8 cellular contexts compared by ENCODE assay signal in the genomic region with DNA sequence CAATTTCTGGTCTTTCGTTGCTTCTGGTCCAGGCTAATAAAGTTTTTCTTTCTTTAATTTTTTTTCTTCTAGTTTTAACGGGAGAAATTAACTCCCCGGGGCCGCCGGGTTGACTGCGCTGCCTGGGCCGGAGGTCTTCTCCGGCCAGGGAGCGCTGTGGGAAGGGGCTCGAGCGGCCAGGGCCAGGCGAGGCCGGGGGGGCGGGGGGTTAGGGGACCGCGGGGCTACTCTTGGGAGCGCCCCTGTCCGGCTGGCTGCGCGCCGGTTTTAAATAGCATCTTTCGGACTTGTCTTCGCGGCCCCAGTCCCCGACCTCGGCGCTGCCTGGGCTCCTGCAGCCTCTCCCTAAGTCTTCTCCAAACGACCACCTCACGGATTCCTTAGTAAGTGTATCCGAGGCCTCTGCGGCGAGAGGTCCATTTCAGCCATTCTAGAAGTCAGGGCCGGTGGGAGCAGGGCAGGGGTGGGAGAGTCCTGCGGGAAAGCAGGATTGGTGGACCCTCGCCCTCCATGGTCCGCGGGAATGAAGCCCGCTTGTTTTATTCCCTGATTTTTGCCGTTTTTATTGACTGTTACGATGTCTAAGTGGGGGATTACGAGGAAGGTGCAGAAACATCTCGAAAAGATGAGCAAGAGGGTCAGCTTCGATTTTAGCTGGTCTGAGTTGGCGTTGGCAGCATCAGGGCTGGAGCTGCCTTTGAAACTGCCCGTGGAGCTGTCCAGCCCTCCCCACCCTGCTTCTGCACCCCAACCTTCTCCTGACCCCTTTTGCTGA. TPM values are rescaled to one million over a fixed set of nuclear protein-coding genes. Genes with fewer than 3 reads are reported as not detected.
A peak's percentile ranks its signal among the peaks of the same experiment; 100 is the strongest.
DNase-seq lines count a peak whose midpoint lies in the region; ATAC-seq and TF ChIP-seq lines count a peak whose summit lies in the region.

No MANE protein-coding gene starts in this region.

- H3K4me1 Mint-ChIP-seq in GM23338 = peaks cover 33% of the 10 kb centered on the region
- peaks cover 16 to 31% of the 10 kb centered on the region in 2 donors for H3K4me1 Mint-ChIP-seq in effector memory CD8-positive, alpha-beta T cell (ENCODE audit: low read depth in 2 of 2)

- DNase-seq in NCI-H1436 (lab: John Stamatoyannopoulos, UW) (peak; percentile 21), NCI-H1436 treated with DMSO at 0.1 percent for 48 hours (lab: John Stamatoyannopoulos, UW) (no peak), GM23338 (ENCODE audit: low spot score) (peak; percentile 65), WERI-Rb-1 (peak; percentile 27), medulla oblongata (ENCODE audit: extremely low spot score) (peak; percentile 36)
- peak in 1 of 3 experiments; percentile 3 for DNase-seq in effector memory CD8-positive, alpha-beta T cell
- DNase-seq in stimulated activated naive CD8-positive, alpha-beta T cell treated with anti-CD3 and anti-CD28 coated beads, Interleukin-15, Interleukin-2, amounts not matched to agents 100 U/mL and 50 U/mL, for 24 hours = peak; percentile 32

- peaks cover 7% of the 10 kb centered on the region for H3K27me3 Mint-ChIP-seq in GM23338 (ENCODE audit: insufficient read depth, low read depth, poor library complexity)
- peaks cover 13 to 14% of the 10 kb centered on the region in 2 donors for H3K27me3 Mint-ChIP-seq in effector memory CD8-positive, alpha-beta T cell

- ATAC-seq in GM23338 = peak; percentile 54
- ATAC-seq in effector memory CD8-positive, alpha-beta T cell (replicated peaks) = peak; percentile 14
- peak; percentile 11 for ATAC-seq in stimulated activated naive CD8-positive, alpha-beta T cell treated with anti-CD3 and anti-CD28 coated beads, Interleukin-15, Interleukin-2, amounts not matched to agents 100 U/mL and 50 U/mL, for 24 hours

- peak overlapping the region; percentile 87 for H3K4me3 ChIP-seq in GM23338
- peak overlapping the region; percentile 98 for H3K4me3 ChIP-seq in WERI-Rb-1 (ENCODE audit: low read depth, low read length)

- H2AFZ ChIP-seq in GM23338 = peak overlapping the region; percentile 70; the same call in 1 of the 2 replicates

- peaks cover 25% of the 10 kb centered on the region for H3K4me1 ChIP-seq in GM23338 (ENCODE audit: insufficient read depth)

- H3K79me2 ChIP-seq in GM23338 (replicated peaks; ENCODE audit: insufficient read depth) = peaks cover 47% of the 10 kb centered on the region

- H3K4me2 ChIP-seq in GM23338 = peak overlapping the region; percentile 88

- H3K4me3 Mint-ChIP-seq in GM23338 = peak overlapping the region; percentile 94
- peak overlapping the region; percentile 86 to 88 for H3K4me3 Mint-ChIP-seq in effector memory CD8-positive, alpha-beta T cell

- H3K27ac ChIP-seq in GM23338 (ENCODE audit: low read depth) = peak overlapping the region; percentile 98
- H3K27ac ChIP-seq in WERI-Rb-1 = peak overlapping the region; percentile 88

- H3F3A ChIP-seq in GM23338 (replicated peaks; ENCODE audit: low read depth) = no peaks in the 10 kb centered on the region

- TF ChIP-seq EP300 in Ishikawa (IDR thresholded peaks at IDR 0.05; ENCODE audit: borderline replicate concordance) = no peak

- H4K20me1 ChIP-seq in GM23338 (replicated peaks; ENCODE audit: insufficient read depth) = no peaks in the 10 kb centered on the region

- no peak for TF ChIP-seq RAD21 in Ishikawa (IDR thresholded peaks at IDR 0.05; ENCODE audit: low read depth)

- no peaks in the 10 kb centered on the region for H3K9me3 Mint-ChIP-seq in GM23338
- H3K9me3 Mint-ChIP-seq in effector memory CD8-positive, alpha-beta T cell = no peaks in the 10 kb centered on the region

- no peaks in the 10 kb centered on the region for H3K9me2 ChIP-seq in GM23338 (ENCODE audit: insufficient read depth)

- H3K27me3 ChIP-seq in GM23338 (ENCODE audit: insufficient read depth) = no peaks in the 10 kb centered on the region
- no peaks in the 10 kb centered on the region for H3K27me3 ChIP-seq in WERI-Rb-1 (ENCODE audit: insufficient read depth, low read depth, severe bottlenecking)

- H3K27ac Mint-ChIP-seq in GM23338 = peak overlapping the region; percentile 99
- H3K27ac Mint-ChIP-seq in effector memory CD8-positive, alpha-beta T cell = peak overlapping the region; percentile 88 to 90

- TF ChIP-seq CTCF in GM23338 (conservative IDR thresholded peaks at IDR 0.05; ENCODE audit: low read depth in 2 of 2) (no peak), WERI-Rb-1 (IDR thresholded peaks at IDR 0.05; ENCODE audit: low read depth, low read length) (no peak)

- H3K36me3 ChIP-seq in GM23338 (ENCODE audit: insufficient read depth) (no peaks in the 10 kb centered on the region), WERI-Rb-1 (peaks cover 26% of the 10 kb centered on the region)

- H3K36me3 Mint-ChIP-seq in GM23338 (ENCODE audit: low read depth) = peaks cover 14% of the 10 kb centered on the region; the same call in 2 of the 3 replicates
- peaks cover 11% of the 10 kb centered on the region for H3K36me3 Mint-ChIP-seq in effector memory CD8-positive, alpha-beta T cell (ENCODE audit: insufficient read depth)

- no peaks in the 10 kb centered on the region for H3K9me3 ChIP-seq in WERI-Rb-1 (ENCODE audit: severe bottlenecking)

TF ChIP-seq in GM23338, 12 proteins besides CTCF, POLR2A, EP300 and RAD21:
- no peak for TF ChIP-seq NANOG (IDR thresholded peaks at IDR 0.05; ENCODE audit: borderline replicate concordance)
- TF ChIP-seq, protein P1, sequence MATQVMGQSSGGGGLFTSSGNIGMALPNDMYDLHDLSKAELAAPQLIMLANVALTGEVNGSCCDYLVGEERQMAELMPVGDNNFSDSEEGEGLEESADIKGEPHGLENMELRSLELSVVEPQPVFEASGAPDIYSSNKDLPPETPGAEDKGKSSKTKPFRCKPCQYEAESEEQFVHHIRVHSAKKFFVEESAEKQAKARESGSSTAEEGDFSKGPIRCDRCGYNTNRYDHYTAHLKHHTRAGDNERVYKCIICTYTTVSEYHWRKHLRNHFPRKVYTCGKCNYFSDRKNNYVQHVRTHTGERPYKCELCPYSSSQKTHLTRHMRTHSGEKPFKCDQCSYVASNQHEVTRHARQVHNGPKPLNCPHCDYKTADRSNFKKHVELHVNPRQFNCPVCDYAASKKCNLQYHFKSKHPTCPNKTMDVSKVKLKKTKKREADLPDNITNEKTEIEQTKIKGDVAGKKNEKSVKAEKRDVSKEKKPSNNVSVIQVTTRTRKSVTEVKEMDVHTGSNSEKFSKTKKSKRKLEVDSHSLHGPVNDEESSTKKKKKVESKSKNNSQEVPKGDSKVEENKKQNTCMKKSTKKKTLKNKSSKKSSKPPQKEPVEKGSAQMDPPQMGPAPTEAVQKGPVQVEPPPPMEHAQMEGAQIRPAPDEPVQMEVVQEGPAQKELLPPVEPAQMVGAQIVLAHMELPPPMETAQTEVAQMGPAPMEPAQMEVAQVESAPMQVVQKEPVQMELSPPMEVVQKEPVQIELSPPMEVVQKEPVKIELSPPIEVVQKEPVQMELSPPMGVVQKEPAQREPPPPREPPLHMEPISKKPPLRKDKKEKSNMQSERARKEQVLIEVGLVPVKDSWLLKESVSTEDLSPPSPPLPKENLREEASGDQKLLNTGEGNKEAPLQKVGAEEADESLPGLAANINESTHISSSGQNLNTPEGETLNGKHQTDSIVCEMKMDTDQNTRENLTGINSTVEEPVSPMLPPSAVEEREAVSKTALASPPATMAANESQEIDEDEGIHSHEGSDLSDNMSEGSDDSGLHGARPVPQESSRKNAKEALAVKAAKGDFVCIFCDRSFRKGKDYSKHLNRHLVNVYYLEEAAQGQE (IDR thresholded peaks at IDR 0.05; ENCODE audit: unreplicated experiment) = peak; percentile 73

TF ChIP-seq in Ishikawa, 13 proteins besides CTCF, POLR2A, EP300 and RAD21:
- TF ChIP-seq, protein P2, sequence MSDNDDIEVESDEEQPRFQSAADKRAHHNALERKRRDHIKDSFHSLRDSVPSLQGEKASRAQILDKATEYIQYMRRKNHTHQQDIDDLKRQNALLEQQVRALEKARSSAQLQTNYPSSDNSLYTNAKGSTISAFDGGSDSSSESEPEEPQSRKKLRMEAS (IDR thresholded peaks at IDR 0.05) = no peak
- TF ChIP-seq, protein P1 (IDR thresholded peaks at IDR 0.05; ENCODE audit: low read depth) = peak; percentile 79
- TF ChIP-seq ZBTB7A (IDR thresholded peaks at IDR 0.05; ENCODE audit: low read depth) = peak; percentile 63; the same call in 1 of the 2 replicates

RNA-seq across cellular contexts. Expression of gene PHF14, which starts 0.5 kb away (rescaled TPM):
- 69.1 and 72.0 TPM in 2 replicates for total RNA-seq in GM23338 (2014; rRNA removed; shearing (Covaris generic))
- polyA plus RNA-seq in GM23338 (2016; fragmentation: Nextera tagmentation; extraction: Ambion mirVana) = 87.9 and 88.7 TPM in 2 replicates
